Comparison of ENCODE assay signal across 21 cellular contexts in the genomic region with DNA sequence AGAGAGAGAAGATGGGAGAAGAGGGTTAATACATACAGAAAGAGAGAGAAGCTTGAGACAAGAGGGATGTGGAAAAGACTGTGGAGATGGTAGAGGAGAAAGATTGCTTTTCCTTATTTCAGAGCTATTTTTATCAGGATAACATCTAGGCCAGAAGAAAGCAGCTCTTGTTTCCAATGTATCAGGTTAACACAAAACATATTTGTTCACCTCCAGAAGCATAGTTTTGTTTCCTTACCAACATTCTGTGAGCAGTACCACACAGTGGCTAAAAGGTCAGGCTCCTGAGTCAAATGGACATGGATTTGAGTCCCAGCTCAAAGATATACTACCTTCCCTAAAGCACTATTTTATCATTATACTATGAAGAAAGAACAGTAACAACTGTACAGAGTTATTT.
"Had no signal": no experiment of that assay in that cellular context is flagged by ENCODE, and none has a peak within 500 bp of the region (broad histone marks: within the 10 kb centered on the region; RNA-seq: fewer than 3 reads in every experiment).

No MANE protein-coding gene starts in this region.

- H3K9me3 ChIP-seq: MG63 had no signal

- H3K36me3 ChIP-seq: MG63 had no signal

- H3K27me3 ChIP-seq: MG63 had no signal

- H3K4me3 ChIP-seq: MG63 had no signal

- FAIRE-seq: HepG2, RCC 7860 had no signal

- ATAC-seq: HepG2 had no signal

- DNase-seq: IMR-90, Karpas-422, KG1, MG63, NCI-H1092 treated with DMSO at 0.1 percent for 48 hours, NCI-H1436, NCI-H187, NCI-H2029, NCI-H2081 treated with DMSO at 0.1 percent for 48 hours, NCI-H2171, NCI-H226, NCI-H446, NCI-H510A, NCI-H524 treated with DMSO at 0.1 percent for 48 hours, NCI-H69, NCI-H774, RPMI8226, SHP77, SW 1271 had no signal
